8 cellular contexts compared by ENCODE assay signal in genomic region chr2:159090514-159091201, GRCh38.
DNase-seq lines count a peak whose midpoint lies in the region; ATAC-seq and TF ChIP-seq lines count a peak whose summit lies in the region.

No MANE protein-coding gene starts in this region.

- H3K4me3 ChIP-seq in astrocyte of the spinal cord (ENCODE audit: low read depth, low read length) (no peak overlapping the region), mesenchymal stem cell (ENCODE audit: insufficient read depth in 1 of 2, low read depth in 1 of 2, low read length in 2 of 2) (peak overlapping the region in 1 of 2 experiments; percentile 29), lower leg skin (ENCODE audit: low read depth, poor library complexity, severe bottlenecking) (no peak overlapping the region)

- intact Hi-C loops in CD14-positive monocyte (cut with micrococcal nuclease): no loop called here
- intact Hi-C loops in lower leg skin (cut with DNase I; ENCODE audit: low total_unique reads): no loop called here

- H3K79me1 ChIP-seq in mesenchymal stem cell (replicated peaks; ENCODE audit: low read length, poor library complexity, severe bottlenecking): peaks cover 21% of the 10 kb centered on the region

- WGBS in mesenchymal stem cell: 44% methylated on average over 10 of the region's 11 CpGs
- WGBS in lower leg skin, 2 donors: 29 to 32% methylated on average over 11 of the region's 11 CpGs

- H3K4me3 Mint-ChIP-seq in CD14-positive monocyte: no peak overlapping the region

- peaks cover 25% of the 10 kb centered on the region for H3K4me1 ChIP-seq in mesenchymal stem cell (ENCODE audit: control insufficient read depth, insufficient read depth, low read depth, low read length)

- H3K27ac Mint-ChIP-seq in CD14-positive monocyte: peak overlapping the region in 1 of 7 donors; percentile 51

- TF ChIP-seq CTCF in astrocyte of the spinal cord (IDR thresholded peaks at IDR 0.05; ENCODE audit: low read depth, low read length) (no peak), CD14-positive monocyte (IDR thresholded peaks at IDR 0.05) (no peak), lower leg skin (IDR thresholded peaks at IDR 0.05) (no peak)

- no peak overlapping the region for H2AFZ ChIP-seq in mesenchymal stem cell (ENCODE audit: low read depth, low read length)

- H3K14ac ChIP-seq in mesenchymal stem cell (ENCODE audit: low read length in 2 of 2): peak overlapping the region in 1 of 2 experiments; percentile 76

- peak overlapping the region; percentile 97 for H2AK5ac ChIP-seq in mesenchymal stem cell (ENCODE audit: low read length, severe bottlenecking)

- no peak for TF ChIP-seq POLR2A in lower leg skin (IDR thresholded peaks at IDR 0.05)

- peak overlapping the region; percentile 61 for H3K9ac ChIP-seq in mesenchymal stem cell (ENCODE audit: low read length)

- in situ Hi-C loops in astrocyte of the spinal cord (cut with HindIII; ENCODE audit: low sequenced_read_pairs): no loop called here

- no peaks in the 10 kb centered on the region for H3K27me3 ChIP-seq in mesenchymal stem cell (ENCODE audit: control insufficient read depth in 1 of 2, insufficient read depth in 1 of 2, low read length in 2 of 2)

- no peaks in the 10 kb centered on the region for H3K9me3 ChIP-seq in mesenchymal stem cell (ENCODE audit: control insufficient read depth, low read length)

- peak; percentile 50 for ATAC-seq in GM18909 (IDR thresholded peaks at IDR 0.05; ENCODE audit: poor library complexity, unreplicated experiment)
- ATAC-seq in HG03066 (IDR thresholded peaks at IDR 0.05; ENCODE audit: low read depth, unreplicated experiment): peak; percentile 64

- DNase-seq in astrocyte of the spinal cord (ENCODE audit: low read depth, low spot score) (peak; percentile 70), mesenchymal stem cell (peak; percentile 72), CD14-positive monocyte (ENCODE audit: low spot score) (no peak), UCSD-AML1 (lab: John Stamatoyannopoulos, UW; ENCODE audit: unreplicated experiment) (no peak), lower leg skin (ENCODE audit: low spot score in 2 of 2) (no peak), NCI-H1436 treated with DMSO at 0.1 percent for 48 hours (lab: John Stamatoyannopoulos, UW) (no peak)

- peak overlapping the region; percentile 99 for H3K27ac ChIP-seq in mesenchymal stem cell (ENCODE audit: low read length, poor library complexity, severe bottlenecking)

- H3K4me1 Mint-ChIP-seq in CD14-positive monocyte: peaks cover 44% of the 10 kb centered on the region

- peak overlapping the region; percentile 78 for H4K8ac ChIP-seq in mesenchymal stem cell (ENCODE audit: low read length)

- H3K18ac ChIP-seq in mesenchymal stem cell (ENCODE audit: low read depth in 1 of 2, low read length in 2 of 2): peak overlapping the region; percentile 80 to 91

- no peak overlapping the region for H2BK15ac ChIP-seq in mesenchymal stem cell (ENCODE audit: low read depth, poor library complexity, severe bottlenecking)

- peak overlapping the region; percentile 16 to 97 for H2BK12ac ChIP-seq in mesenchymal stem cell (ENCODE audit: low read length in 2 of 2)

- peaks cover 0 to 1% (median 0%) of the 10 kb centered on the region in 3 donors for H3K27me3 Mint-ChIP-seq in CD14-positive monocyte (ENCODE audit: low read depth in 3 of 3)

- H2BK5ac ChIP-seq in mesenchymal stem cell (ENCODE audit: low read depth, low read length, poor library complexity, severe bottlenecking): peak overlapping the region; percentile 74

- peaks cover under 1 to 7% (median 2%) of the 10 kb centered on the region in 7 donors for H3K9me3 Mint-ChIP-seq in CD14-positive monocyte

- H3K4me2 ChIP-seq in mesenchymal stem cell (ENCODE audit: low read length, poor library complexity, severe bottlenecking): peak overlapping the region; percentile 54

- H3K36me3 Mint-ChIP-seq in CD14-positive monocyte: no peaks in the 10 kb centered on the region

- H2BK120ac ChIP-seq in mesenchymal stem cell (ENCODE audit: low read depth, low read length): peak overlapping the region; percentile 45

- no peaks in the 10 kb centered on the region for H3K36me3 ChIP-seq in mesenchymal stem cell (ENCODE audit: control insufficient read depth in 1 of 2, insufficient read depth in 2 of 2, low read depth in 1 of 2, low read length in 2 of 2)

- H3K4ac ChIP-seq in mesenchymal stem cell (ENCODE audit: low read depth in 1 of 2, low read length in 2 of 2): peak overlapping the region; percentile 10 to 94

- peak overlapping the region in 1 of 2 experiments; percentile 57 for H3K23ac ChIP-seq in mesenchymal stem cell (ENCODE audit: low read length in 2 of 2)

- peak overlapping the region; percentile 78 for H4K91ac ChIP-seq in mesenchymal stem cell (ENCODE audit: low read length)

Comparison
In these comparisons a context has a peak if more than half of its experiments do, and no peak if none do; other contexts are left out.
1. DNase-seq: peak in astrocyte of the spinal cord (single experiment) and mesenchymal stem cell (single experiment); none in CD14-positive monocyte (single experiment), UCSD-AML1 (single experiment), lower leg skin (0 of 2) and NCI-H1436 treated with DMSO at 0.1 percent for 48 hours (single experiment).